9 cellular contexts compared by ENCODE assay signal in the genomic region with DNA sequence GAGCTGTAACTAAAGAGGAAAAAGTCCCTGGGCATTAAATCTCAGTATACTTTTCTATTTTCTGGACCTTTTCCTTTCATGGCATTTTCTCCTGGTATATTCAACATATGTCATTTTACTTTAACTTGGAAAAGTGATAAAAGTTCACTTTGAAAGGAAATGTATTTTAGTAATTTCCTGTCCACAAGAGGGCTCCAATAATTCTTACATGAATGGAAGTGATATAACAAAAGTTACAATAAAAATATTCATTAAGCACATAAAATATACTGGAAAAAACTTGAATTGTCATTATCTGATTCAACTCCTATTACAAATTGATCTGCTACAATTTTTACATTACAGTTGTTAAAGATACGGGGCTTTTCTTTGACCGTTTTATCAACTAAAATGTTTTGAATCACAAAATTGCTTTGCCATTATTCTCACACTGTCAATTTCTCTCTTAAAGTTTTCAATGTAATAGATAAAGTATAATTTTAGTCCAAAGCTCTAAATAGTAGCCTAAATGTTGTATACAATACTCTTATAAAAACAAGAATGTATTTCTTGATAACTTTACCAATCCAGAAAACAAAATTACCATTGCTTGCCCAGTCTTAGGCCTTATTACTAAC. TPM values are rescaled to one million over a fixed set of nuclear protein-coding genes. Genes with fewer than 3 reads are reported as not detected.
DNase-seq lines count a peak whose midpoint lies in the region; ATAC-seq and TF ChIP-seq lines count a peak whose summit lies in the region.
"Had no signal": no experiment of that assay in that cellular context is flagged by ENCODE, and none has a peak within 500 bp of the region (broad histone marks: within the 10 kb centered on the region; RNA-seq: fewer than 3 reads in every experiment).

No MANE protein-coding gene starts in this region.

- ATAC-seq in HG02588 (IDR thresholded peaks at IDR 0.05; ENCODE audit: unreplicated experiment) (no peak), HG02571 (IDR thresholded peaks at IDR 0.05; ENCODE audit: unreplicated experiment) (no peak)

- TF ChIP-seq CTCF in WI38 (IDR thresholded peaks at IDR 0.05; ENCODE audit: low read depth, low read length) (no peak), type B pancreatic cell (conservative IDR thresholded peaks at IDR 0.05) (peak; percentile 65)

- H3K4me3 Mint-ChIP-seq in activated naive CD8-positive, alpha-beta T cell = peak overlapping the region; percentile 42
- no peak overlapping the region for H3K4me3 Mint-ChIP-seq in activated naive CD8-positive, alpha-beta T cell treated with anti-CD3 and anti-CD28 coated beads for 36 hours
- peak overlapping the region; percentile 64 for H3K4me3 Mint-ChIP-seq in type B pancreatic cell

- no peaks in the 10 kb centered on the region for H3K27me3 Mint-ChIP-seq in activated naive CD8-positive, alpha-beta T cell
- no peaks in the 10 kb centered on the region for H3K27me3 Mint-ChIP-seq in activated naive CD8-positive, alpha-beta T cell treated with anti-CD3 and anti-CD28 coated beads for 36 hours
- H3K27me3 Mint-ChIP-seq in type B pancreatic cell = no peaks in the 10 kb centered on the region

- H3K4me3 ChIP-seq in WI38 (ENCODE audit: low read depth, low read length) = 0 out of 2 replicates have a peak overlapping the region, but pooled peaks have one; percentile 96

- H3K9me3 Mint-ChIP-seq in activated naive CD8-positive, alpha-beta T cell (ENCODE audit: low read depth) = no peaks in the 10 kb centered on the region
- no peaks in the 10 kb centered on the region for H3K9me3 Mint-ChIP-seq in activated naive CD8-positive, alpha-beta T cell treated with anti-CD3 and anti-CD28 coated beads for 36 hours
- H3K9me3 Mint-ChIP-seq in type B pancreatic cell = no peaks in the 10 kb centered on the region

- peaks cover 67% of the 10 kb centered on the region for H3K4me1 Mint-ChIP-seq in activated naive CD8-positive, alpha-beta T cell (ENCODE audit: low read depth)
- H3K4me1 Mint-ChIP-seq in activated naive CD8-positive, alpha-beta T cell treated with anti-CD3 and anti-CD28 coated beads for 36 hours = peaks cover 47% of the 10 kb centered on the region
- peaks cover 54% of the 10 kb centered on the region for H3K4me1 Mint-ChIP-seq in type B pancreatic cell (ENCODE audit: unreplicated experiment)

- no peak for DNase-seq in activated naive CD8-positive, alpha-beta T cell treated with anti-CD3 and anti-CD28 coated beads for 36 hours
- DNase-seq in iris pigment epithelial cell (ENCODE audit: low read depth) (peak; percentile 22), type B pancreatic cell (ENCODE audit: extremely low spot score, unreplicated experiment) (no peak), RPMI8226 (no peak)
- DNase-seq: NCI-H510A had no signal

- no peak overlapping the region for H3K27ac Mint-ChIP-seq in activated naive CD8-positive, alpha-beta T cell
- no peak overlapping the region for H3K27ac Mint-ChIP-seq in activated naive CD8-positive, alpha-beta T cell treated with anti-CD3 and anti-CD28 coated beads for 36 hours
- H3K27ac Mint-ChIP-seq in type B pancreatic cell = no peak overlapping the region

- H3K36me3 Mint-ChIP-seq in activated naive CD8-positive, alpha-beta T cell = no peaks in the 10 kb centered on the region
- peaks cover 4% of the 10 kb centered on the region for H3K36me3 Mint-ChIP-seq in activated naive CD8-positive, alpha-beta T cell treated with anti-CD3 and anti-CD28 coated beads for 36 hours
- no peaks in the 10 kb centered on the region for H3K36me3 Mint-ChIP-seq in type B pancreatic cell

RNA-seq across cellular contexts. Expression of gene UBL3, which starts 4.9 kb away (rescaled TPM):
- 1 to 10 TPM; 7.7 to 8.0 TPM for total RNA-seq in activated naive CD8-positive, alpha-beta T cell treated with anti-CD3 and anti-CD28 coated beads for 36 hours
- 37.7 and 47.7 TPM in 2 replicates for total RNA-seq in type B pancreatic cell (ENCODE audit: low replicate concordance)
